ENCODE assay signal across 1 cellular context in genomic region chr1:173476197-173476663, GRCh38.
TF ChIP-seq lines count a peak whose summit lies in the region.

No MANE protein-coding gene starts in this region.

TF ChIP-seq in K562, 482 proteins besides CTCF, POLR2A, EP300 and RAD21 (continued from another document):
- TF ChIP-seq, protein P1, sequence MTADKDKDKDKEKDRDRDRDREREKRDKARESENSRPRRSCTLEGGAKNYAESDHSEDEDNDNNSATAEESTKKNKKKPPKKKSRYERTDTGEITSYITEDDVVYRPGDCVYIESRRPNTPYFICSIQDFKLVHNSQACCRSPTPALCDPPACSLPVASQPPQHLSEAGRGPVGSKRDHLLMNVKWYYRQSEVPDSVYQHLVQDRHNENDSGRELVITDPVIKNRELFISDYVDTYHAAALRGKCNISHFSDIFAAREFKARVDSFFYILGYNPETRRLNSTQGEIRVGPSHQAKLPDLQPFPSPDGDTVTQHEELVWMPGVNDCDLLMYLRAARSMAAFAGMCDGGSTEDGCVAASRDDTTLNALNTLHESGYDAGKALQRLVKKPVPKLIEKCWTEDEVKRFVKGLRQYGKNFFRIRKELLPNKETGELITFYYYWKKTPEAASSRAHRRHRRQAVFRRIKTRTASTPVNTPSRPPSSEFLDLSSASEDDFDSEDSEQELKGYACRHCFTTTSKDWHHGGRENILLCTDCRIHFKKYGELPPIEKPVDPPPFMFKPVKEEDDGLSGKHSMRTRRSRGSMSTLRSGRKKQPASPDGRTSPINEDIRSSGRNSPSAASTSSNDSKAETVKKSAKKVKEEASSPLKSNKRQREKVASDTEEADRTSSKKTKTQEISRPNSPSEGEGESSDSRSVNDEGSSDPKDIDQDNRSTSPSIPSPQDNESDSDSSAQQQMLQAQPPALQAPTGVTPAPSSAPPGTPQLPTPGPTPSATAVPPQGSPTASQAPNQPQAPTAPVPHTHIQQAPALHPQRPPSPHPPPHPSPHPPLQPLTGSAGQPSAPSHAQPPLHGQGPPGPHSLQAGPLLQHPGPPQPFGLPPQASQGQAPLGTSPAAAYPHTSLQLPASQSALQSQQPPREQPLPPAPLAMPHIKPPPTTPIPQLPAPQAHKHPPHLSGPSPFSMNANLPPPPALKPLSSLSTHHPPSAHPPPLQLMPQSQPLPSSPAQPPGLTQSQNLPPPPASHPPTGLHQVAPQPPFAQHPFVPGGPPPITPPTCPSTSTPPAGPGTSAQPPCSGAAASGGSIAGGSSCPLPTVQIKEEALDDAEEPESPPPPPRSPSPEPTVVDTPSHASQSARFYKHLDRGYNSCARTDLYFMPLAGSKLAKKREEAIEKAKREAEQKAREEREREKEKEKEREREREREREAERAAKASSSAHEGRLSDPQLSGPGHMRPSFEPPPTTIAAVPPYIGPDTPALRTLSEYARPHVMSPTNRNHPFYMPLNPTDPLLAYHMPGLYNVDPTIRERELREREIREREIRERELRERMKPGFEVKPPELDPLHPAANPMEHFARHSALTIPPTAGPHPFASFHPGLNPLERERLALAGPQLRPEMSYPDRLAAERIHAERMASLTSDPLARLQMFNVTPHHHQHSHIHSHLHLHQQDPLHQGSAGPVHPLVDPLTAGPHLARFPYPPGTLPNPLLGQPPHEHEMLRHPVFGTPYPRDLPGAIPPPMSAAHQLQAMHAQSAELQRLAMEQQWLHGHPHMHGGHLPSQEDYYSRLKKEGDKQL (CRISPR knock-in tag; IDR thresholded peaks at IDR 0.05; ENCODE audit: borderline replicate concordance), result 0 out of 2 replicates have a peak, but pooled peaks have one; percentile 32
- TF ChIP-seq ZNF3 (CRISPR knock-in tag; IDR thresholded peaks at IDR 0.05) (no peak), ZNF165 (CRISPR knock-in tag; IDR thresholded peaks at IDR 0.05; ENCODE audit: borderline replicate concordance) (no peak), LCOR (CRISPR knock-in tag; IDR thresholded peaks at IDR 0.05) (0 out of 2 replicates have a peak, but pooled peaks have one; percentile 36), E2F8 (IDR thresholded peaks at IDR 0.05; ENCODE audit: low read depth, partially characterized antibody) (peak; percentile 18), ZNF134 (CRISPR knock-in tag; conservative IDR thresholded peaks at IDR 0.05) (0 out of 2 replicates have a peak, but pooled peaks have one; percentile 5), XRCC5 (IDR thresholded peaks at IDR 0.05; ENCODE audit: low read depth, low read length) (no peak), FOXK2 (conservative IDR thresholded peaks at IDR 0.05 in 1 of 2, IDR thresholded peaks at IDR 0.05 in 1 of 2; ENCODE audit: low read depth in 2 of 2) (0 out of 4 replicates have a peak, but pooled peaks of 1 of the 2 experiments have one; percentile 20), CHAMP1 (IDR thresholded peaks at IDR 0.05) (peak; percentile 3; the same call in 1 of the 2 replicates), ZNF311 (CRISPR knock-in tag; IDR thresholded peaks at IDR 0.05) (0 out of 2 replicates have a peak, but pooled peaks have one; percentile 46), HIVEP1 (CRISPR knock-in tag; IDR thresholded peaks at IDR 0.05) (no peak), DDX20 (tag; IDR thresholded peaks at IDR 0.05; ENCODE audit: low read depth) (no peak), PTTG1 (tag; IDR thresholded peaks at IDR 0.05; ENCODE audit: low read depth) (0 out of 2 replicates have a peak, but pooled peaks have one; percentile 18), KLF10 (CRISPR knock-in tag; IDR thresholded peaks at IDR 0.05) (no peak), SLC30A9 (CRISPR knock-in tag; IDR thresholded peaks at IDR 0.05) (no peak), ZNF316 (IDR thresholded peaks at IDR 0.05) (peak; percentile 55)
- TF ChIP-seq, protein P2, sequence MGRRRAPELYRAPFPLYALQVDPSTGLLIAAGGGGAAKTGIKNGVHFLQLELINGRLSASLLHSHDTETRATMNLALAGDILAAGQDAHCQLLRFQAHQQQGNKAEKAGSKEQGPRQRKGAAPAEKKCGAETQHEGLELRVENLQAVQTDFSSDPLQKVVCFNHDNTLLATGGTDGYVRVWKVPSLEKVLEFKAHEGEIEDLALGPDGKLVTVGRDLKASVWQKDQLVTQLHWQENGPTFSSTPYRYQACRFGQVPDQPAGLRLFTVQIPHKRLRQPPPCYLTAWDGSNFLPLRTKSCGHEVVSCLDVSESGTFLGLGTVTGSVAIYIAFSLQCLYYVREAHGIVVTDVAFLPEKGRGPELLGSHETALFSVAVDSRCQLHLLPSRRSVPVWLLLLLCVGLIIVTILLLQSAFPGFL (CRISPR knock-in tag; IDR thresholded peaks at IDR 0.05), result 0 out of 2 replicates have a peak, but pooled peaks have one; percentile 27
TF ChIP-seq in K562: peak in this region for 13.
